In the genomic region with DNA sequence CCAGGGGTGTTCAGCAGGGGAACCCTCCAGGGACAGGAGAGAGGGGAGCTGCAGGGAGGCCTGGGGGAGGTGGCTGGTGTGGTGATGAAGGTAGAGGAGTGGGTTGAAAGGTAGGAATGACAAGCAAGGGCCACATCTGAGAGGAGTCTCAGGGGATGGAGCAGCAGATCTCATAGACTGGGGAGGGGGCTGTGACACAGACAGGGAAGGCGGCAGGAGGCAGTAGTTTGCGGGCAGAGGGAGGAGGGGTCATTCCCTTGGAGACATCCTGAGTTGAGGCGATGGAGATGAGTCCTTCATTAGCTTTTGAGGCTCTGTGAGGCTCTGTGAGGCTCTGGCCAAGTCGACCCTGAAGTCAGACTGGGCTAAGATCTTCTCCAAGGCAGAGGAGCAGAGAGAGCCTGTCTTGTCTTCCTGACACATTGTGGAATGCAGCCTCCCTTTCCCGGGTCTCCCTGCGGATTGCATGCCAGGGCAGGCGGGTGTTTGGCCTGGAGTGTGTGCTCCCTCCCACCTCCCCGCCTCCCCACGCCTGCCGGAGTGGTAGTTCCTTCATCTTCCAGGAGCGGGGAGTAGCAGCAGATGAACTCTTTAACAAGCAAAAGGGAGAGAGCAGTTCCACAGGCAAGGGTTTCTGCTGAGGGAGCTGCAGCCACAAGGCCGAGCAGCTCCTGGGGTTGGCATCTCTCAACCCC, we compare ENCODE assay signal across 13 cellular contexts. TPM values are rescaled to one million over a fixed set of nuclear protein-coding genes. Genes with fewer than 3 reads are reported as not detected.
DNase-seq lines count a peak whose midpoint lies in the region; ATAC-seq and TF ChIP-seq lines count a peak whose summit lies in the region.
"Had no signal": no experiment of that assay in that cellular context is flagged by ENCODE, and none has a peak within 500 bp of the region (broad histone marks: within the 10 kb centered on the region; RNA-seq: fewer than 3 reads in every experiment).

No MANE protein-coding gene starts in this region.

- TF ChIP-seq POLR2A in NB4 (IDR thresholded peaks at IDR 0.05; ENCODE audit: extremely low read depth, insufficient read length): no peak

- H3K27me3 ChIP-seq in BJ (ENCODE audit: control insufficient read depth, insufficient read depth, low read length): no peaks in the 10 kb centered on the region
- H3K27me3 ChIP-seq in endodermal cell (ENCODE audit: control insufficient read depth, insufficient read depth, low read length, poor library complexity, severe bottlenecking): no peaks in the 10 kb centered on the region
- H3K27me3 ChIP-seq in BE2C: no peaks in the 10 kb centered on the region

- no peak overlapping the region for H3K9ac ChIP-seq in endodermal cell (ENCODE audit: extremely low read depth, low read length, poor library complexity, severe bottlenecking)

- no peak for ATAC-seq in T-helper 17 cell

- no peaks in the 10 kb centered on the region for H3K36me3 ChIP-seq in BJ (ENCODE audit: control insufficient read depth, insufficient read depth, low read length)
- no peaks in the 10 kb centered on the region for H3K36me3 ChIP-seq in endodermal cell (ENCODE audit: control insufficient read depth, insufficient read depth, low read length)
- H3K36me3 ChIP-seq in BE2C: no peaks in the 10 kb centered on the region

- H3K4me3 Mint-ChIP-seq in endodermal cell (no peak overlapping the region), nephron progenitor cell (no peak overlapping the region), T-helper 17 cell (no peak overlapping the region)
- H3K4me3 Mint-ChIP-seq: activated CD4-positive, alpha-beta memory T cell treated with anti-CD3 and anti-CD28 coated beads, Interleukin-2, amount 10 ng/mL, durations not matched to agents 7 days and 5 days; activated naive CD8-positive, alpha-beta T cell had no signal

- H3K27me3 Mint-ChIP-seq in endodermal cell (ENCODE audit: insufficient read depth) (peaks cover 7% of the 10 kb centered on the region), nephron progenitor cell (ENCODE audit: low read depth, poor library complexity) (peaks cover 7% of the 10 kb centered on the region), T-helper 17 cell (peaks cover 11% of the 10 kb centered on the region)
- H3K27me3 Mint-ChIP-seq: activated naive CD8-positive, alpha-beta T cell had no signal

- WGBS in endodermal cell (ENCODE audit: insufficient coverage in 1 of 2, insufficient read length in 1 of 2), 2 experiments: 29 to 47% methylated on average over 6 to 12 of the region's 12 CpGs

- peak; percentile 21 for DNase-seq in BJ (ENCODE audit: low read depth)
- peak; percentile 65 for DNase-seq in NB4 (ENCODE audit: low read depth)
- DNase-seq in endodermal cell: peak; percentile 81
- DNase-seq in nephron progenitor cell: peak; percentile 46
- DNase-seq in BE2C: no peak
- no peak for DNase-seq in foreskin melanocyte
- no peak for DNase-seq in T-helper 17 cell
- DNase-seq in amygdala (lab: John Stamatoyannopoulos, UW): no peak
- DNase-seq: activated CD4-positive, alpha-beta memory T cell treated with anti-CD3 and anti-CD28 coated beads, Interleukin-2, amount 10 ng/mL, durations not matched to agents 7 days and 5 days; MM.1S; NCI-H748 treated with DMSO at 0.1 percent for 48 hours had no signal

- H3K9me3 ChIP-seq in endodermal cell (ENCODE audit: control insufficient read depth, low read length) (peaks cover 13% of the 10 kb centered on the region), BE2C (no peaks in the 10 kb centered on the region), T-helper 17 cell (ENCODE audit: control insufficient read depth, low read length, poor library complexity, severe bottlenecking) (no peaks in the 10 kb centered on the region)

- H3K4me3 ChIP-seq in BJ (ENCODE audit: low read depth, low read length): no peak overlapping the region
- H3K4me3 ChIP-seq in NB4 (ENCODE audit: low read depth, low read length): no peak overlapping the region
- H3K4me3 ChIP-seq in endodermal cell (ENCODE audit: low read length): no peak overlapping the region
- H3K4me3 ChIP-seq in BE2C (ENCODE audit: low read depth, low read length): no peak overlapping the region

- CTCF ChIA-PET in BJ (lab: Yijun Ruan, JAX): interaction anchor here (1.1 to 2.9 kb wide), 3 partner anchors 10 to 190 kb away, joined by 3 to 9 read pairs (median 8); no protein-coding TSS in a partner anchor

- H3K9me3 Mint-ChIP-seq in endodermal cell: peaks cover 26% of the 10 kb centered on the region
- peaks cover 35% of the 10 kb centered on the region for H3K9me3 Mint-ChIP-seq in nephron progenitor cell

- no peak overlapping the region for H3K27ac ChIP-seq in endodermal cell (ENCODE audit: low read depth, low read length)

- peaks cover 2% of the 10 kb centered on the region for H3K4me1 ChIP-seq in endodermal cell (ENCODE audit: control insufficient read depth, insufficient read depth, low read length)
- H3K4me1 ChIP-seq in BE2C: peaks cover 55% of the 10 kb centered on the region

- TF ChIP-seq CTCF in BJ (IDR thresholded peaks at IDR 0.05; ENCODE audit: insufficient read depth, low read depth, low read length): peak; percentile 28; the same call in 1 of the 2 replicates
- TF ChIP-seq CTCF in NB4 (IDR thresholded peaks at IDR 0.05; ENCODE audit: low read depth, low read length): no peak
- TF ChIP-seq CTCF in endodermal cell (conservative IDR thresholded peaks at IDR 0.05): no peak
- TF ChIP-seq CTCF in nephron progenitor cell (IDR thresholded peaks at IDR 0.05): no peak
- TF ChIP-seq CTCF in BE2C (IDR thresholded peaks at IDR 0.05; ENCODE audit: low read depth, low read length): no peak

- peaks cover 21% of the 10 kb centered on the region for H3K4me1 Mint-ChIP-seq in endodermal cell
- H3K4me1 Mint-ChIP-seq in nephron progenitor cell: peaks cover 58% of the 10 kb centered on the region
- H3K4me1 Mint-ChIP-seq in T-helper 17 cell: peaks cover 10% of the 10 kb centered on the region

- H3K36me3 Mint-ChIP-seq in endodermal cell (ENCODE audit: low read depth) (no peaks in the 10 kb centered on the region), nephron progenitor cell (ENCODE audit: low read depth) (peaks cover 11% of the 10 kb centered on the region), T-helper 17 cell (ENCODE audit: low read depth) (peaks cover 2% of the 10 kb centered on the region)
- H3K36me3 Mint-ChIP-seq: activated naive CD8-positive, alpha-beta T cell had no signal

- H3K27ac Mint-ChIP-seq in endodermal cell (no peak overlapping the region), nephron progenitor cell (peak overlapping the region; percentile 54), T-helper 17 cell (no peak overlapping the region)
- H3K27ac Mint-ChIP-seq: activated CD4-positive, alpha-beta memory T cell treated with anti-CD3 and anti-CD28 coated beads, Interleukin-2, amount 10 ng/mL, durations not matched to agents 7 days and 5 days; activated naive CD8-positive, alpha-beta T cell had no signal

- POLR2A ChIA-PET in BJ (lab: Charles Lee): no interaction called here

RNA-seq across cellular contexts. Expression of gene MLN, which starts 34.3 kb away (rescaled TPM):
- not detected in 2 replicates for polyA plus RNA-seq in BJ (2011; rRNA removed)
- polyA minus RNA-seq in BJ (2011; rRNA and poly(A)+ RNA removed): not detected in 2 replicates
- not detected for total RNA-seq in endodermal cell
- polyA plus RNA-seq in endodermal cell (2013, experiment 1 of 2): not detected
- polyA plus RNA-seq in endodermal cell (2013, experiment 2 of 2): not detected
- polyA plus RNA-seq in BE2C (2012; ENCODE audit: insufficient read depth, insufficient read length, low read depth): not detected
- total RNA-seq in T-helper 17 cell: not detected
- total RNA-seq: activated CD4-positive, alpha-beta memory T cell treated with anti-CD3 and anti-CD28 coated beads, Interleukin-2, amount 10 ng/mL, durations not matched to agents 7 days and 5 days; urinary bladder had no signal
- polyA plus RNA-seq: urinary bladder had no signal

RNA-seq across cellular contexts. Expression of gene LEMD2, which starts 49.2 kb away (rescaled TPM):
- 59.8 and 62.2 TPM in 2 replicates for polyA plus RNA-seq in BJ (2011; rRNA removed)
- 38.0 and 43.2 TPM in 2 replicates for polyA minus RNA-seq in BJ (2011; rRNA and poly(A)+ RNA removed)
- total RNA-seq in endodermal cell: 10 to 100 TPM; 62.0 to 75.8 TPM
- polyA plus RNA-seq in endodermal cell (2013, experiment 1 of 2): 72.5 TPM
- 67.0 TPM for polyA plus RNA-seq in endodermal cell (2013, experiment 2 of 2)
- 82.1 TPM for polyA plus RNA-seq in BE2C (2012; ENCODE audit: insufficient read depth, insufficient read length, low read depth)
- total RNA-seq in T-helper 17 cell: 100 to 1,000 TPM; 101 to 120 TPM

Comparison
In these comparisons a context has a peak if more than half of its experiments do, and no peak if none do; other contexts are left out.
1. DNase-seq: peak in BJ (single experiment), NB4 (single experiment), endodermal cell (single experiment) and nephron progenitor cell (single experiment); none in BE2C (single experiment), foreskin melanocyte (single experiment), T-helper 17 cell (0 of 3) and amygdala (0 of 56).